ENCODE assay signal across 1 cellular context in the genomic region with DNA sequence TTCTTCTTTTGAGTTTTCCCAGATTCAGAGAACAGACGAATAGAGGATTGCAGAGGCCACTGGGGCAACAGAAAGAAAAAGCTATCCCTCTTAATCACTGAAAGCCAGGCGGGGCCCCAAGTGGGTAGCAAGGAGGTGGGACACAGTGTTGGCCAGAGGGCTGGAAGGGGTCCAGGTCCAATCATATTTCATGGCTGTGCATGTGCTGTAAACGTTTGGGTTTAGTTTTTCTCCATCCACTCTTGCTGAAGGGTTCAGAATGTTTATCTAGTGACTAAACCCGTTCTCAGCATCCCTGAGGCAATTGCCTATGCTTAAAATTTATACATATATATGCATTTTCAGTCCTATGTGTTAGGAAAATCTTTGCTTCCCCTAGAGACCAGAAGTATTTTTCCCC.
TF ChIP-seq lines count a peak whose summit lies in the region.

No MANE protein-coding gene starts in this region.

TF ChIP-seq in GM23338, 12 proteins besides CTCF, POLR2A, EP300 and RAD21 (continued from another document):
- TF ChIP-seq REST (IDR thresholded peaks at IDR 0.05; ENCODE audit: unreplicated experiment) (no peak), ZNF462 (CRISPR knock-in tag; IDR thresholded peaks at IDR 0.05) (no peak)
- TF ChIP-seq, protein P1, sequence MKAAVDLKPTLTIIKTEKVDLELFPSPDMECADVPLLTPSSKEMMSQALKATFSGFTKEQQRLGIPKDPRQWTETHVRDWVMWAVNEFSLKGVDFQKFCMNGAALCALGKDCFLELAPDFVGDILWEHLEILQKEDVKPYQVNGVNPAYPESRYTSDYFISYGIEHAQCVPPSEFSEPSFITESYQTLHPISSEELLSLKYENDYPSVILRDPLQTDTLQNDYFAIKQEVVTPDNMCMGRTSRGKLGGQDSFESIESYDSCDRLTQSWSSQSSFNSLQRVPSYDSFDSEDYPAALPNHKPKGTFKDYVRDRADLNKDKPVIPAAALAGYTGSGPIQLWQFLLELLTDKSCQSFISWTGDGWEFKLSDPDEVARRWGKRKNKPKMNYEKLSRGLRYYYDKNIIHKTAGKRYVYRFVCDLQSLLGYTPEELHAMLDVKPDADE (IDR thresholded peaks at IDR 0.05), result no peak
